In genomic region chr10:31822150-31822549, GRCh38 we compare ENCODE assay signal across 18 cellular contexts.
DNase-seq lines count a peak whose midpoint lies in the region; ATAC-seq and TF ChIP-seq lines count a peak whose summit lies in the region.
"Had no signal": no experiment of that assay in that cellular context is flagged by ENCODE, and none has a peak within 500 bp of the region (broad histone marks: within the 10 kb centered on the region; RNA-seq: fewer than 3 reads in every experiment).

No MANE protein-coding gene starts in this region.

- TF ChIP-seq CTCF in fibroblast of pulmonary artery (IDR thresholded peaks at IDR 0.05; ENCODE audit: low read length, missing control alignments) (no peak), psoas muscle (IDR thresholded peaks at IDR 0.05) (no peak)

- H3K27ac ChIP-seq in psoas muscle = peak overlapping the region; percentile 64
- H3K27ac ChIP-seq: 22Rv1, Peyer's patch, SK-N-MC had no signal

- H3K4me1 Mint-ChIP-seq in activated T-cell treated with anti-CD3 and anti-CD28 coated beads, Interleukin-2, amount 50 U/mL, for 24 hours (ENCODE audit: low read depth) = no peaks in the 10 kb centered on the region
- H3K4me1 Mint-ChIP-seq: CD14-positive monocyte had no signal

- peaks cover 35% of the 10 kb centered on the region for H3K36me3 Mint-ChIP-seq in activated T-cell treated with anti-CD3 and anti-CD28 coated beads, Interleukin-2, amount 50 U/mL, for 24 hours (ENCODE audit: low read depth)

- 39 to 70% (median 41%) methylated on average over 4 of the region's 4 CpGs for WGBS in psoas muscle, 3 donors

- peaks cover 0 to 4% of the 10 kb centered on the region in 2 donors for H3K36me3 ChIP-seq in psoas muscle (ENCODE audit: insufficient read depth in 1 of 2, low read depth in 1 of 2)

- no peaks in the 10 kb centered on the region for H3K9me3 Mint-ChIP-seq in activated T-cell treated with anti-CD3 and anti-CD28 coated beads, Interleukin-2, amount 50 U/mL, for 24 hours
- H3K9me3 Mint-ChIP-seq: CD14-positive monocyte had no signal

- no peaks in the 10 kb centered on the region for H3K27me3 ChIP-seq in psoas muscle (ENCODE audit: insufficient read depth in 3 of 3, low read length in 2 of 3)
- H3K27me3 ChIP-seq: Peyer's patch had no signal

- no peak overlapping the region for H3K27ac Mint-ChIP-seq in activated T-cell treated with anti-CD3 and anti-CD28 coated beads, Interleukin-2, amount 50 U/mL, for 24 hours
- H3K27ac Mint-ChIP-seq: CD14-positive monocyte had no signal

- ATAC-seq in Right ventricle myocardium superior (ENCODE audit: poor library complexity) (peak; percentile 21), left cardiac atrium (no peak), psoas muscle (no peak)

- intact Hi-C loops in Right ventricle myocardium superior (cut with DNase I) = no loop called here
- intact Hi-C loops in left cardiac atrium (cut with DNase I) = no loop called here
- intact Hi-C loops in psoas muscle (cut with DNase I) = no loop called here

- H3K4me3 ChIP-seq in fibroblast of pulmonary artery (replicated peaks; ENCODE audit: low read depth, low read length) (no peak overlapping the region), psoas muscle (no peak overlapping the region)
- H3K4me3 ChIP-seq: Peyer's patch, SK-N-MC had no signal

- no peaks in the 10 kb centered on the region for H3K27me3 Mint-ChIP-seq in activated T-cell treated with anti-CD3 and anti-CD28 coated beads, Interleukin-2, amount 50 U/mL, for 24 hours

- no peak overlapping the region for H3K4me3 Mint-ChIP-seq in activated T-cell treated with anti-CD3 and anti-CD28 coated beads, Interleukin-2, amount 50 U/mL, for 24 hours
- H3K4me3 Mint-ChIP-seq: CD14-positive monocyte had no signal

- DNase-seq in Right ventricle myocardium superior = no peak
- DNase-seq in left cardiac atrium = no peak
- DNase-seq in LHCN-M2 (ENCODE audit: low read depth) = peak; percentile 81
- DNase-seq in fibroblast of pulmonary artery (ENCODE audit: low read depth) = peak; percentile 15
- DNase-seq in psoas muscle = no peak
- DNase-seq in COLO829 (ENCODE audit: low spot score) = no peak
- DNase-seq in activated T-cell treated with anti-CD3 and anti-CD28 coated beads, Interleukin-2, amount 50 U/mL, for 24 hours = no peak
- DNase-seq in HT-29 (ENCODE audit: low spot score) = no peak
- DNase-seq: COR-L47; GOT3; NCI-H1092 treated with DMSO at 0.1 percent for 48 hours; NCI-H1694; NCI-H2081 treated with DMSO at 0.1 percent for 48 hours; NK-92 treated with Interleukin-12 subunit alpha and Interleukin-12 subunit beta, amount 100 ng/mL, for 24 hours; Peyer's patch had no signal

- H3K4me1 ChIP-seq in psoas muscle = peaks cover 26% of the 10 kb centered on the region
- H3K4me1 ChIP-seq: Peyer's patch had no signal

- no peaks in the 10 kb centered on the region for H3K9me3 ChIP-seq in psoas muscle
- H3K9me3 ChIP-seq: Peyer's patch had no signal

Comparison
In these comparisons a context has a peak if more than half of its experiments do, and no peak if none do; other contexts are left out.
1. DNase-seq: peak in LHCN-M2 (single experiment) and fibroblast of pulmonary artery (single experiment); none in Right ventricle myocardium superior (single experiment), left cardiac atrium (single experiment), psoas muscle (0 of 2), COLO829 (single experiment), activated T-cell treated with anti-CD3 and anti-CD28 coated beads, Interleukin-2, amount 50 U/mL, for 24 hours (single experiment) and HT-29 (single experiment).